ENCODE assay signal across 21 cellular contexts in the genomic region with DNA sequence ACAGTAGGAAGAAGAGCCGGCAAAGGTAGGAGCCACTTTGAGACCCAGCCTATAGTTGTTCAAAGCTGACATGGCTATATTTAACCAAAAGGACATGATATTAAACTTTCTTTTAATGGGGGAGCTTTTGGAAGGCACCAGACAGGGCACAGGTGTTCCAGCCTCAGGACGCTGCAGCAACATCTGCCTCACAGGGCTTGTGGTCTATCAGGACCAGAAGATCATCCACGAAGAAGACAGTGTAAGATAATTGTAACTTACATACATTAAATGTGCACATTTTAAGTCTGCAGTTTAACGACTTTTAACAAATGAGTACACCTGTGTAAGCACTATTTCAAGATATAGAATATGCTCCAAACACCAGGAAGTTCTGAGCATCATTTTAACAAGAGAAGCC.
A peak's percentile ranks its signal among the peaks of the same experiment; 100 is the strongest.
DNase-seq lines count a peak whose midpoint lies in the region; ATAC-seq and TF ChIP-seq lines count a peak whose summit lies in the region.
"Had no signal": no experiment of that assay in that cellular context is flagged by ENCODE, and none has a peak within 500 bp of the region (broad histone marks: within the 10 kb centered on the region; RNA-seq: fewer than 3 reads in every experiment).

No MANE protein-coding gene starts in this region.

- H3K4me1 ChIP-seq in right atrium auricular region, result no peaks in the 10 kb centered on the region
- peaks cover 36% of the 10 kb centered on the region for H3K4me1 ChIP-seq in vagina
- peaks cover 0 to 11% (median 4%) of the 10 kb centered on the region in 4 donors for H3K4me1 ChIP-seq in stomach
- H3K4me1 ChIP-seq: BLaER1 treated with 17β-estradiol and CSF1 and Interleukin-3, amounts not matched to agents 10 nM and 100 nM; Caco-2 had no signal

- no peak for TF ChIP-seq POLR2A in vagina (IDR thresholded peaks at IDR 0.05)
- no peak for TF ChIP-seq POLR2A in stomach (IDR thresholded peaks at IDR 0.05)

- intact Hi-C loops in cardiac septum (cut with DNase I) (no loop called here), vagina (cut with DNase I) (loop anchor here (10.0 kb wide), 1 partner anchor 297 kb away; no protein-coding TSS in a partner anchor), stomach (cut with DNase I; ENCODE audit: low total_unique reads) (no loop called here)

- H3K9me3 ChIP-seq in right atrium auricular region (no peaks in the 10 kb centered on the region), vagina (no peaks in the 10 kb centered on the region), stomach (no peaks in the 10 kb centered on the region)
- H3K9me3 ChIP-seq: A549, Caco-2 had no signal

- H3K27me3 ChIP-seq in right atrium auricular region, result no peaks in the 10 kb centered on the region
- H3K27me3 ChIP-seq in vagina, result no peaks in the 10 kb centered on the region
- peaks cover 0 to 29% (median 0%) of the 10 kb centered on the region in 3 donors for H3K27me3 ChIP-seq in stomach
- H3K27me3 ChIP-seq: BLaER1 treated with 17β-estradiol and CSF1 and Interleukin-3, amounts not matched to agents 10 nM and 100 nM had no signal

- H3K27ac ChIP-seq in right atrium auricular region, result no peak overlapping the region
- H3K27ac ChIP-seq in vagina, result no peak overlapping the region
- no peak overlapping the region for H3K27ac ChIP-seq in stomach
- H3K27ac ChIP-seq: 22Rv1; BLaER1 treated with 17β-estradiol and CSF1 and Interleukin-3, amounts not matched to agents 10 nM and 100 nM; C4-2B had no signal

- TF ChIP-seq CTCF in right atrium auricular region (IDR thresholded peaks at IDR 0.05) (no peak), vagina (IDR thresholded peaks at IDR 0.05) (no peak), stomach (IDR thresholded peaks at IDR 0.05) (no peak)

- DNase-seq in right atrium auricular region (ENCODE audit: low spot score) (peak; percentile 34), cardiac septum (ENCODE audit: low spot score) (no peak), left lobe of liver (ENCODE audit: low spot score) (peak; percentile 8), vagina (ENCODE audit: extremely low spot score in 2 of 2) (peak; percentile 31 to 32), stomach (no peak), hypothalamus (lab: John Stamatoyannopoulos, UW) (no peak), inferior parietal cortex (ENCODE audit: extremely low spot score) (no peak)
- DNase-seq in Jurkat, Clone E6-1 (ENCODE audit: low read depth, low spot score), result peak; percentile 77
- DNase-seq: AML-193; Caco-2; Calu3; CD4-positive, alpha-beta T cell; DMS79 treated with DMSO at 0.1 percent for 48 hours; EL; GDM1 had no signal

- 73 to 82% (median 78%) methylated on average over 4 of the region's 4 CpGs for WGBS in stomach, 5 donors

- H3K4me3 ChIP-seq in right atrium auricular region (no peak overlapping the region), vagina (no peak overlapping the region), stomach (no peak overlapping the region)
- no peak overlapping the region for H3K4me3 ChIP-seq in Jurkat, Clone E6-1 (ENCODE audit: low read length)
- H3K4me3 ChIP-seq: A549; BLaER1 treated with 17β-estradiol and CSF1 and Interleukin-3, amounts not matched to agents 10 nM and 100 nM; GM12878 had no signal

- ATAC-seq in left lobe of liver, result no peak
- ATAC-seq: A549; CD8-positive, alpha-beta T cell; GM12878 had no signal

- H3K36me3 ChIP-seq in right atrium auricular region (no peaks in the 10 kb centered on the region), vagina (no peaks in the 10 kb centered on the region), stomach (no peaks in the 10 kb centered on the region)
- H3K36me3 ChIP-seq: BLaER1 treated with 17β-estradiol and CSF1 and Interleukin-3, amounts not matched to agents 10 nM and 100 nM had no signal

- TF ChIP-seq EP300 in stomach (IDR thresholded peaks at IDR 0.05), result no peak

Comparison
In these comparisons a context has a peak if more than half of its experiments do, and no peak if none do; other contexts are left out.
1. DNase-seq: peak in right atrium auricular region (single experiment), Jurkat, Clone E6-1 (single experiment), left lobe of liver (single experiment) and vagina (2 of 2); none in cardiac septum (single experiment), stomach (single experiment), hypothalamus (0 of 51) and inferior parietal cortex (single experiment).